In the genomic region with DNA sequence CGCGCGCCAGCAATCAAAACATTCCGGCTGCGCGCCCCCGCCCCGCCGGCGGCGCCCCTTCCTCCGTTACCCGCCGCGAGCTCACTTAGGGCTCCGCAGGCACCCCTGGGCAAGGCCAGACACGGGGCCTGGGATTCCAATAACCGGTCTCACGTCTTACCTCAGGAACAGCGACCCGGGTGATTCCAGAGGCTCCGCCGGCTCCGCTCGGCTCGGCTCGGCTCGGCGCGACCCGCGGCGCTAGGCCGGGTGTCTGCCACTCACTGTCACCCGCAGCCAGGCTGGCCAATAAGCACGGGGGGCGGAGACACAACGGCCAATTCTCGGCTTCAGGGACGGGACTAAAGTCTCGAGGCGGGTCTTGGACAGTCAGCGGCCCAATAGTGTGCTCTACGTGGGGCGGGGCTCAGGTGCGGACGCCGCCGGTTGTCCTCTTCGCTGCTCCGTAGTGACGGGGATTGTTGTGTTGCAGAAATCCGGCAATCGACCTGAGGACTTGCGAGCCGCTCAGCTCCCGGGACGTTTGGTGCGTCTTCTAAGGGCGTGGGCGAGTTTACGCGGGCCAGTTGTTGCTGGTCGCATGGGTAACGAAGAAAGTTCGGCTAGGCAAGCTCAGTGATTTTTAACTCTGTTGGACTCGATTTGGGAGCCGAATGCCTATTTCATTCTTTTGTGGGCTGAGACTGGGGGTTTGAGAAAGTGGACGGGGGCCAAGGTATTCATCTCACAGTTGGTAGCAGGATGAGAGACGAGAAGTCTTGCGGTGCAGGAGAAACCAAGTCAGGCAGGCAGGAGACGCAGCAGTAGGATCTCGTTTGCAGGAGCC, we compare ENCODE assay signal across 8 cellular contexts. TPM values are rescaled to one million over a fixed set of nuclear protein-coding genes. Genes with fewer than 3 reads are reported as not detected.
DNase-seq lines count a peak whose midpoint lies in the region; ATAC-seq and TF ChIP-seq lines count a peak whose summit lies in the region.

A gene with protein sequence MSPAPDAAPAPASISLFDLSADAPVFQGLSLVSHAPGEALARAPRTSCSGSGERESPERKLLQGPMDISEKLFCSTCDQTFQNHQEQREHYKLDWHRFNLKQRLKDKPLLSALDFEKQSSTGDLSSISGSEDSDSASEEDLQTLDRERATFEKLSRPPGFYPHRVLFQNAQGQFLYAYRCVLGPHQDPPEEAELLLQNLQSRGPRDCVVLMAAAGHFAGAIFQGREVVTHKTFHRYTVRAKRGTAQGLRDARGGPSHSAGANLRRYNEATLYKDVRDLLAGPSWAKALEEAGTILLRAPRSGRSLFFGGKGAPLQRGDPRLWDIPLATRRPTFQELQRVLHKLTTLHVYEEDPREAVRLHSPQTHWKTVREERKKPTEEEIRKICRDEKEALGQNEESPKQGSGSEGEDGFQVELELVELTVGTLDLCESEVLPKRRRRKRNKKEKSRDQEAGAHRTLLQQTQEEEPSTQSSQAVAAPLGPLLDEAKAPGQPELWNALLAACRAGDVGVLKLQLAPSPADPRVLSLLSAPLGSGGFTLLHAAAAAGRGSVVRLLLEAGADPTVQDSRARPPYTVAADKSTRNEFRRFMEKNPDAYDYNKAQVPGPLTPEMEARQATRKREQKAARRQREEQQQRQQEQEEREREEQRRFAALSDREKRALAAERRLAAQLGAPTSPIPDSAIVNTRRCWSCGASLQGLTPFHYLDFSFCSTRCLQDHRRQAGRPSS (plus strand): TSS at position 432 of the 826 bp plus-strand sequence. CDS start 452 bp downstream, outside the sequence.
A gene with protein sequence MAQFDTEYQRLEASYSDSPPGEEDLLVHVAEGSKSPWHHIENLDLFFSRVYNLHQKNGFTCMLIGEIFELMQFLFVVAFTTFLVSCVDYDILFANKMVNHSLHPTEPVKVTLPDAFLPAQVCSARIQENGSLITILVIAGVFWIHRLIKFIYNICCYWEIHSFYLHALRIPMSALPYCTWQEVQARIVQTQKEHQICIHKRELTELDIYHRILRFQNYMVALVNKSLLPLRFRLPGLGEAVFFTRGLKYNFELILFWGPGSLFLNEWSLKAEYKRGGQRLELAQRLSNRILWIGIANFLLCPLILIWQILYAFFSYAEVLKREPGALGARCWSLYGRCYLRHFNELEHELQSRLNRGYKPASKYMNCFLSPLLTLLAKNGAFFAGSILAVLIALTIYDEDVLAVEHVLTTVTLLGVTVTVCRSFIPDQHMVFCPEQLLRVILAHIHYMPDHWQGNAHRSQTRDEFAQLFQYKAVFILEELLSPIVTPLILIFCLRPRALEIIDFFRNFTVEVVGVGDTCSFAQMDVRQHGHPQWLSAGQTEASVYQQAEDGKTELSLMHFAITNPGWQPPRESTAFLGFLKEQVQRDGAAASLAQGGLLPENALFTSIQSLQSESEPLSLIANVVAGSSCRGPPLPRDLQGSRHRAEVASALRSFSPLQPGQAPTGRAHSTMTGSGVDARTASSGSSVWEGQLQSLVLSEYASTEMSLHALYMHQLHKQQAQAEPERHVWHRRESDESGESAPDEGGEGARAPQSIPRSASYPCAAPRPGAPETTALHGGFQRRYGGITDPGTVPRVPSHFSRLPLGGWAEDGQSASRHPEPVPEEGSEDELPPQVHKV (minus strand): TSS at position 262 of the 826 bp plus-strand sequence. CDS start 1,612 bp downstream, outside the sequence.

- peak within 1 kb of the TSS; percentile 93 for H3K4me3 Mint-ChIP-seq in WTC11

- POLR2A ChIA-PET in AG04450 (lab: Yijun Ruan, JAX), result interaction anchor here (0.8 to 2.0 kb wide), 10 partner anchors 11 to 65 kb away, joined by 3 to 12 read pairs (median 5); a partner anchor contains a TSS
- POLR2A ChIA-PET in WTC11 (lab: Charles Lee), result interaction anchor here (0.6 to 2.4 kb wide), 7 partner anchors 10 to 65 kb away, joined by 3 to 18 read pairs (median 4); a partner anchor contains a TSS

- H3K4me1 Mint-ChIP-seq in WTC11, result peaks cover 12% of the 10 kb centered on the region

- no peaks in the 10 kb centered on the region for H3K27me3 Mint-ChIP-seq in WTC11 (ENCODE audit: low read depth)

- peaks cover 18% of the 10 kb centered on the region for H3K4me1 ChIP-seq in smooth muscle cell (ENCODE audit: low read depth)

- H3K4me3 ChIP-seq in AG04450 (ENCODE audit: low read depth, low read length) (peak within 1 kb of the TSS; percentile 71), cardiac fibroblast (replicated peaks in 1 of 2; ENCODE audit: low read depth in 2 of 2, low read length in 2 of 2) (peak within 1 kb of the TSS; percentile 90 to 91), smooth muscle cell (peak within 1 kb of the TSS; percentile 99)

- H3K9me3 ChIP-seq in AG04450 (ENCODE audit: control insufficient read depth, insufficient read depth, low read length) (no peaks in the 10 kb centered on the region), smooth muscle cell (replicated peaks; ENCODE audit: low read depth) (no peaks in the 10 kb centered on the region)

- TF ChIP-seq CTCF in AG04450 (IDR thresholded peaks at IDR 0.05; ENCODE audit: low read depth, low read length) (no peak), WTC11 (IDR thresholded peaks at IDR 0.05) (no peak), cardiac fibroblast (IDR thresholded peaks at IDR 0.05; ENCODE audit: low read depth, low read length) (no peak), smooth muscle cell (IDR thresholded peaks at IDR 0.05; ENCODE audit: borderline replicate concordance, insufficient read depth, poor library complexity, severe bottlenecking) (no peak)

- peak within 1 kb of the TSS; percentile 96 for H3K9ac ChIP-seq in smooth muscle cell (ENCODE audit: low read depth)

- peaks cover 8% of the 10 kb centered on the region for H4K20me1 ChIP-seq in smooth muscle cell (ENCODE audit: low read depth)

- H3K27ac ChIP-seq in AG04450 (ENCODE audit: low read depth, low read length), result peak within 1 kb of the TSS; percentile 82
- H3K27ac ChIP-seq in smooth muscle cell (ENCODE audit: low read depth), result peak within 1 kb of the TSS; percentile 96

- DNase-seq in AG04450 (ENCODE audit: low read depth, low spot score) (peak; percentile 93), NCI-H226 (peak; percentile 99), WTC11 (ENCODE audit: low spot score) (peak; percentile 99), cardiac fibroblast (ENCODE audit: low read depth in 2 of 2) (peak; percentile 99), iPS-NIHi7 (ENCODE audit: extremely low spot score) (peak; percentile 99), smooth muscle cell (lab: John Stamatoyannopoulos, UW; ENCODE audit: unreplicated experiment) (peak; percentile 87)

- H3K4me2 ChIP-seq in smooth muscle cell, result peak within 1 kb of the TSS; percentile 99

- H3K36me3 Mint-ChIP-seq in WTC11, result peaks cover 47% of the 10 kb centered on the region

- ATAC-seq in GM18909 (IDR thresholded peaks at IDR 0.05; ENCODE audit: poor library complexity, unreplicated experiment) (peak; percentile 97), HG03175 (IDR thresholded peaks at IDR 0.05; ENCODE audit: unreplicated experiment) (peak; percentile 98), WTC11 (peak; percentile 98)

- CTCF ChIA-PET in AG04450 (lab: Charles Lee), result interaction anchor here (1.0 to 2.4 kb wide), 4 partner anchors 48 to 300 kb away, joined by 3 to 15 read pairs (median 9); no protein-coding TSS in a partner anchor
- CTCF ChIA-PET in WTC11 (lab: Charles Lee), result interaction anchor here (1.0 to 2.4 kb wide), 5 partner anchors 11 to 70 kb away, joined by 3 to 21 read pairs (median 6); a partner anchor contains a TSS

- H3K9me3 Mint-ChIP-seq in WTC11, result no peaks in the 10 kb centered on the region

- H3F3A ChIP-seq in smooth muscle cell (ENCODE audit: low read depth), result peaks cover 7% of the 10 kb centered on the region

- H3K36me3 ChIP-seq in smooth muscle cell (ENCODE audit: low read depth), result peaks cover 19% of the 10 kb centered on the region

- peak within 1 kb of the TSS; percentile 50 for H2AFZ ChIP-seq in smooth muscle cell (ENCODE audit: low read depth)

- H3K79me2 ChIP-seq in smooth muscle cell (ENCODE audit: low read depth), result peaks cover 46% of the 10 kb centered on the region

- peak within 1 kb of the TSS; percentile 97 for H3K27ac Mint-ChIP-seq in WTC11

- 1% methylated on average over 61 of the region's 73 CpGs for WGBS in smooth muscle cell (ENCODE audit: low lambda C conversion rate)

- no peaks in the 10 kb centered on the region for H3K27me3 ChIP-seq in AG04450 (ENCODE audit: control insufficient read depth, insufficient read depth, low read length)
- no peaks in the 10 kb centered on the region for H3K27me3 ChIP-seq in smooth muscle cell (ENCODE audit: low read depth)

TF ChIP-seq in WTC11, 78 proteins besides CTCF, POLR2A, EP300 and RAD21 (continues in another document):
- TF ChIP-seq, protein P1, sequence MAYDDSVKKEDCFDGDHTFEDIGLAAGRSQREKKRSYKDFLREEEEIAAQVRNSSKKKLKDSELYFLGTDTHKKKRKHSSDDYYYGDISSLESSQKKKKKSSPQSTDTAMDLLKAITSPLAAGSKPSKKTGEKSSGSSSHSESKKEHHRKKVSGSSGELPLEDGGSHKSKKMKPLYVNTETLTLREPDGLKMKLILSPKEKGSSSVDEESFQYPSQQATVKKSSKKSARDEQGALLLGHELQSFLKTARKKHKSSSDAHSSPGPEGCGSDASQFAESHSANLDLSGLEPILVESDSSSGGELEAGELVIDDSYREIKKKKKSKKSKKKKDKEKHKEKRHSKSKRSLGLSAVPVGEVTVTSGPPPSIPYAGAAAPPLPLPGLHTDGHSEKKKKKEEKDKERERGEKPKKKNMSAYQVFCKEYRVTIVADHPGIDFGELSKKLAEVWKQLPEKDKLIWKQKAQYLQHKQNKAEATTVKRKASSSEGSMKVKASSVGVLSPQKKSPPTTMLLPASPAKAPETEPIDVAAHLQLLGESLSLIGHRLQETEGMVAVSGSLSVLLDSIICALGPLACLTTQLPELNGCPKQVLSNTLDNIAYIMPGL (CRISPR knock-in tag; IDR thresholded peaks at IDR 0.05), result no peak; the same call in 1 of the 2 replicates
- peak; percentile 27; the same call in 1 of the 2 replicates for TF ChIP-seq FOXP1 (CRISPR knock-in tag; IDR thresholded peaks at IDR 0.05; ENCODE audit: borderline replicate concordance)
- TF ChIP-seq, protein P2, sequence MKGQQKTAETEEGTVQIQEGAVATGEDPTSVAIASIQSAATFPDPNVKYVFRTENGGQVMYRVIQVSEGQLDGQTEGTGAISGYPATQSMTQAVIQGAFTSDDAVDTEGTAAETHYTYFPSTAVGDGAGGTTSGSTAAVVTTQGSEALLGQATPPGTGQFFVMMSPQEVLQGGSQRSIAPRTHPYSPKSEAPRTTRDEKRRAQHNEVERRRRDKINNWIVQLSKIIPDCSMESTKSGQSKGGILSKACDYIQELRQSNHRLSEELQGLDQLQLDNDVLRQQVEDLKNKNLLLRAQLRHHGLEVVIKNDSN (CRISPR knock-in tag; IDR thresholded peaks at IDR 0.05), result 0 out of 2 replicates have a peak, but pooled peaks have one; percentile 22
- no peak for TF ChIP-seq ZNF423 (CRISPR knock-in tag; IDR thresholded peaks at IDR 0.05)

RNA-seq across cellular contexts. Expression of the first gene that starts in this region (rescaled TPM):
- polyA plus RNA-seq in AG04450 (2011; rRNA removed), result 20.3 and 22.0 TPM in 2 replicates
- 18.2 and 21.1 TPM in 2 replicates for polyA minus RNA-seq in AG04450 (2011; rRNA and poly(A)+ RNA removed)
- 56.9 to 70.4 TPM (median 58.0 TPM) in 3 replicates for total RNA-seq in WTC11 (2021)
- 35.1 and 52.6 TPM in 2 replicates for total RNA-seq in smooth muscle cell
- 31.7 and 60.5 TPM in 2 replicates for polyA plus RNA-seq in smooth muscle cell

RNA-seq across cellular contexts. Expression of the second gene that starts in this region (rescaled TPM):
- polyA plus RNA-seq in AG04450 (2011; rRNA removed) (81.0 and 84.3 TPM in 2 replicates), smooth muscle cell (61.6 and 62.6 TPM in 2 replicates)
- polyA minus RNA-seq in AG04450 (2011; rRNA and poly(A)+ RNA removed), result 116 and 126 TPM in 2 replicates
- total RNA-seq in WTC11 (2021) (42.9 to 48.4 TPM (median 46.7 TPM) in 3 replicates), smooth muscle cell (44.1 and 58.1 TPM in 2 replicates)

Comparison
In these comparisons a context has a peak if more than half of its experiments do, and no peak if none do; other contexts are left out.
1. Peak in every context shown above with its lines: DNase-seq, ATAC-seq, H3K4me3 ChIP-seq and H3K27ac ChIP-seq.